In the genomic region with DNA sequence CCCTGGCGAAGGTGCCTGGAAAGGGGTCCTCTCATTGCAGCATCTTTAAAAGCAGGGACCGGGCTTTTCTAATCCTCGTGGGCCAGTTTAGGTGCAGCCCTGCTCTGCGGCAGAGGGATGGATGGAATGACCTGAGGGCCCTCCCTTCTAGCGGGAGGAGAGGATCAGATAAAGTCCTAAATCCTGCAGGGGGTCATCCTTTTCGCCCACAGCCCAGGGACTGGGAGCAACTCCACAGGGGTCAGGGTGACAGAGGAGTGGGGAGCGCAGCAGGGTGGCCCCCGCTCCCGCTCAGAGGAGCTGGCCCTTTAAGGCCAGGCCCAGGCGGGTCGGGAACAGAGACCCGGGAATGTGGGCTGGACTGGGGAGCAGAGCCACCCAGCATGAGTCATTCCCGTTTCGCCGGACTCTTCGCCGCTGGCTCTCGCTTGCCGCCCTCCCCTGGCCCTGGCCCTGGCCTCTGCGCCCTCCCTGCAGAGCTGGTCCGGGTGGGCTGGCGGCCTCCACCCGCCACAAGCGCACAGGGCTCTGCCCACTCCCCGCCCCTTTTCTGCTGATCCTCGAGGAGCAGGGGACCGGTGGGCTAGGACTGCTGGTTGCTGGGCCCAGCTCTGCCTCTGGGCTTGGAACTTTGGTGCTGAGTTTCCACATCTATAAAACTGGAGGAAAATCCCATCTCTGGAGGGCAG, we compare ENCODE assay signal across 1 cellular context.
TF ChIP-seq lines count a peak whose summit lies in the region.

No MANE protein-coding gene starts in this region.

TF ChIP-seq in A549, 52 proteins besides CTCF, POLR2A, EP300 and RAD21 (continued from another document):
- TF ChIP-seq REST (IDR thresholded peaks at IDR 0.05) = no peak
- no peak for TF ChIP-seq PHF8 (IDR thresholded peaks at IDR 0.05; ENCODE audit: borderline replicate concordance, low read depth)
- TF ChIP-seq EHF (CRISPR knock-in tag; IDR thresholded peaks at IDR 0.05) = no peak
- peak; percentile 89 for TF ChIP-seq KDM1A (IDR thresholded peaks at IDR 0.05; ENCODE audit: low read depth)
- TF ChIP-seq RNF2 (IDR thresholded peaks at IDR 0.05; ENCODE audit: borderline replicate concordance, low read depth) = no peak
- TF ChIP-seq ZNF302 (CRISPR knock-in tag; IDR thresholded peaks at IDR 0.05) = no peak
- TF ChIP-seq MAZ (IDR thresholded peaks at IDR 0.05; ENCODE audit: borderline replicate concordance, low read depth, low read length) = no peak
- TF ChIP-seq NPAS2 (CRISPR knock-in tag; IDR thresholded peaks at IDR 0.05; ENCODE audit: borderline replicate concordance) = no peak
- no peak for TF ChIP-seq HOXB5 (CRISPR knock-in tag; IDR thresholded peaks at IDR 0.05)
- TF ChIP-seq, protein P1, sequence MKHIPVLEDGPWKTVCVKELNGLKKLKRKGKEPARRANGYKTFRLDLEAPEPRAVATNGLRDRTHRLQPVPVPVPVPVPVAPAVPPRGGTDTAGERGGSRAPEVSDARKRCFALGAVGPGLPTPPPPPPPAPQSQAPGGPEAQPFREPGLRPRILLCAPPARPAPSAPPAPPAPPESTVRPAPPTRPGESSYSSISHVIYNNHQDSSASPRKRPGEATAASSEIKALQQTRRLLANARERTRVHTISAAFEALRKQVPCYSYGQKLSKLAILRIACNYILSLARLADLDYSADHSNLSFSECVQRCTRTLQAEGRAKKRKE (CRISPR knock-in tag; IDR thresholded peaks at IDR 0.05; ENCODE audit: low read depth) = no peak
- no peak for TF ChIP-seq HOXB13 (CRISPR knock-in tag; IDR thresholded peaks at IDR 0.05; ENCODE audit: low read depth)
- no peak for TF ChIP-seq RFX5 (IDR thresholded peaks at IDR 0.05)
- TF ChIP-seq TFCP2L1 (CRISPR knock-in tag; IDR thresholded peaks at IDR 0.05) = peak; percentile 69; the same call in 1 of the 2 replicates
- peak; percentile 22 to 72; a peak in 3 of 5 replicates for TF ChIP-seq JUN (IDR thresholded peaks at IDR 0.05)
- TF ChIP-seq BCL3 (IDR thresholded peaks at IDR 0.05) = no peak
- TF ChIP-seq CEBPB (IDR thresholded peaks at IDR 0.05) = no peak
- no peak for TF ChIP-seq ZFP36 (IDR thresholded peaks at IDR 0.05; ENCODE audit: borderline replicate concordance, partially characterized antibody)
- no peak for TF ChIP-seq ZSCAN20 (CRISPR knock-in tag; IDR thresholded peaks at IDR 0.05)
- TF ChIP-seq NR3C1 (IDR thresholded peaks at IDR 0.05) = no peak
- 0 out of 2 replicates have a peak, but pooled peaks have one; percentile 73 for TF ChIP-seq TP53 (CRISPR knock-in tag; IDR thresholded peaks at IDR 0.05)
- no peak for TF ChIP-seq CHD2 (IDR thresholded peaks at IDR 0.05; ENCODE audit: low read length, partially characterized antibody)
- TF ChIP-seq CBX8 (IDR thresholded peaks at IDR 0.05) = no peak
- TF ChIP-seq, protein P2, sequence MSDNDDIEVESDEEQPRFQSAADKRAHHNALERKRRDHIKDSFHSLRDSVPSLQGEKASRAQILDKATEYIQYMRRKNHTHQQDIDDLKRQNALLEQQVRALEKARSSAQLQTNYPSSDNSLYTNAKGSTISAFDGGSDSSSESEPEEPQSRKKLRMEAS (IDR thresholded peaks at IDR 0.05) = peak; percentile 45; the same call in 1 of the 2 replicates
- no peak for TF ChIP-seq ZC3H11A (IDR thresholded peaks at IDR 0.05)
- no peak for TF ChIP-seq FOXS1 (CRISPR knock-in tag; IDR thresholded peaks at IDR 0.05)
- TF ChIP-seq SREBF2 (IDR thresholded peaks at IDR 0.05) = no peak
- 0 out of 3 replicates have a peak, but pooled peaks have one; percentile 16 for TF ChIP-seq SMC3 (IDR thresholded peaks at IDR 0.05)
- TF ChIP-seq HOXA7 (CRISPR knock-in tag; IDR thresholded peaks at IDR 0.05) = no peak
- TF ChIP-seq ELK1 (IDR thresholded peaks at IDR 0.05; ENCODE audit: low read depth, low read length) = no peak
- no peak for TF ChIP-seq EHMT2 (IDR thresholded peaks at IDR 0.05; ENCODE audit: low read depth)
- no peak; the same call in 1 of the 2 replicates for TF ChIP-seq E2F6 (IDR thresholded peaks at IDR 0.05; ENCODE audit: borderline replicate concordance, low read depth)
- TF ChIP-seq MAFK (IDR thresholded peaks at IDR 0.05; ENCODE audit: partially characterized antibody) = no peak
- no peak for TF ChIP-seq HMGXB4 (CRISPR knock-in tag; IDR thresholded peaks at IDR 0.05; ENCODE audit: borderline replicate concordance)
- TF ChIP-seq BHLHE40 (IDR thresholded peaks at IDR 0.05; ENCODE audit: low read depth, low read length) = no peak
